Comparison of ENCODE assay signal across 20 cellular contexts in the genomic region with DNA sequence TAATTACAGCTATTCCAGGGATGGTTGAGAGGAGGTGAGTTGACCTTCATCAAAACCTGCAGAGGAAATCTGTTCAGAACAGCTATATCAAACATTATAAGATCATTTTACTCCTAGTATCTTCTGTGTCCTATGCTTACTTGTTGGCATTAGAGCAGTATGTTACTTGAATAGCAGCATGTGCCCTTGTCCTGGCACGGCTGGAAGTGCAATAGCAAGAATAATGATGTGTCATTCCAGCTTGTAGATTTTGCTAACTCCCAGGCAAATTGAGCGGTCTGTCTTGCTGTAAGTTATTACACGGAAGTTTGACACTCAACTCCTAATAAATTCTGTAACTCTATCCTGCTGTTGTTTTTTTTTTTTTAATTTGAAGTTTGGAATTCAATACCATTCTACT.
DNase-seq lines count a peak whose midpoint lies in the region; ATAC-seq and TF ChIP-seq lines count a peak whose summit lies in the region.
"Had no signal": no experiment of that assay in that cellular context is flagged by ENCODE, and none has a peak within 500 bp of the region (broad histone marks: within the 10 kb centered on the region; RNA-seq: fewer than 3 reads in every experiment).

No MANE protein-coding gene starts in this region.

- H3K27me3 ChIP-seq in heart left ventricle (no peaks in the 10 kb centered on the region), right atrium auricular region (no peaks in the 10 kb centered on the region), mammary epithelial cell (ENCODE audit: insufficient read depth, low read length) (no peaks in the 10 kb centered on the region)
- H3K27me3 ChIP-seq: BE2C had no signal

- H2AFZ ChIP-seq in mammary epithelial cell (ENCODE audit: low read depth, low read length), result no peak overlapping the region
- H2AFZ ChIP-seq: GM23338 had no signal

- no TSS peak for BruUV-seq in mammary epithelial cell (replicated peaks; lab: Mats Ljungman, UMichigan)

- peak in 1 of 5 donors; percentile 43 for DNase-seq in heart left ventricle
- no peak for DNase-seq in right atrium auricular region (ENCODE audit: low spot score)
- peak; percentile 2 for DNase-seq in NCI-H460 (ENCODE audit: extremely low read depth, low read depth)
- peak; percentile 38 for DNase-seq in fibroblast of gingiva (ENCODE audit: low read depth)
- no peak for DNase-seq in mammary epithelial cell
- no peak for DNase-seq in activated CD4-positive, alpha-beta T cell treated with anti-CD3 and anti-CD28 coated beads for 4 hours
- DNase-seq: 8988T; BE2C; C1 segment of cervical spinal cord; CD4-positive, CD25-positive, alpha-beta regulatory T cell; CD8-positive, alpha-beta memory T cell; COR-L47; DMS 273 treated with DMSO at 0.1 percent for 48 hours; DMS53; DND-41; EL; HCEC 1CT had no signal

- no peak overlapping the region for H3K4me2 ChIP-seq in mammary epithelial cell (ENCODE audit: insufficient read depth, low read depth, low read length)
- H3K4me2 ChIP-seq: GM23338 had no signal

- intact Hi-C loops in heart left ventricle (cut with DNase I), result no loop called here
- intact Hi-C loops in mammary epithelial cell (cut with micrococcal nuclease), result no loop called here

- no peaks in the 10 kb centered on the region for H3K79me2 ChIP-seq in mammary epithelial cell (ENCODE audit: insufficient read depth, low read length)

- CTCF ChIA-PET in mammary epithelial cell (lab: Charles Lee; ENCODE audit: low non-redundant PET), result no interaction called here

- H3K36me3 ChIP-seq in heart left ventricle, result no peaks in the 10 kb centered on the region
- no peaks in the 10 kb centered on the region for H3K36me3 ChIP-seq in right atrium auricular region
- no peaks in the 10 kb centered on the region for H3K36me3 ChIP-seq in mammary epithelial cell (ENCODE audit: insufficient read depth, low read length)
- H3K36me3 ChIP-seq: BE2C had no signal

- in situ Hi-C loops in mammary epithelial cell (cut with MboI; ENCODE audit: low sequenced_read_pairs in 2 of 2), result no loop called here

- 38 to 75% (median 58%) methylated on average over 3 of the region's 3 CpGs for WGBS in heart left ventricle, 4 donors
- 51% methylated on average over 3 of the region's 3 CpGs for WGBS in mammary epithelial cell (ENCODE audit: low coverage, missing lambda C conversion rate)

- ATAC-seq in heart left ventricle (peak in 3 of 4 donors; percentile 48 to 58 (median 53)), GM19395 (IDR thresholded peaks at IDR 0.05; ENCODE audit: unreplicated experiment) (no peak)
- ATAC-seq: GM23338 had no signal

- H3K27ac ChIP-seq in heart left ventricle (no peak overlapping the region), right atrium auricular region (no peak overlapping the region), mammary epithelial cell (ENCODE audit: insufficient read depth, low read depth, low read length) (no peak overlapping the region)
- H3K27ac ChIP-seq: HL-60 had no signal

- no peak overlapping the region for H3K9ac ChIP-seq in mammary epithelial cell (ENCODE audit: insufficient read depth, low read length)

- no peak for TF ChIP-seq POLR2A in heart left ventricle (IDR thresholded peaks at IDR 0.05)

- H3K9me3 ChIP-seq in heart left ventricle, result no peaks in the 10 kb centered on the region
- no peaks in the 10 kb centered on the region for H3K9me3 ChIP-seq in right atrium auricular region
- no peaks in the 10 kb centered on the region for H3K9me3 ChIP-seq in mammary epithelial cell (replicated peaks; ENCODE audit: insufficient read depth, low read length)
- H3K9me3 ChIP-seq: BE2C had no signal

- peaks cover 0 to 6% (median 0%) of the 10 kb centered on the region in 12 donors for H3K4me1 ChIP-seq in heart left ventricle
- H3K4me1 ChIP-seq in right atrium auricular region, result peaks cover 0 to 4% of the 10 kb centered on the region in 2 donors
- H3K4me1 ChIP-seq in mammary epithelial cell (ENCODE audit: insufficient read depth, low read length), result no peaks in the 10 kb centered on the region
- H3K4me1 ChIP-seq: BE2C had no signal

- H3K4me3 ChIP-seq in heart left ventricle (no peak overlapping the region), right atrium auricular region (no peak overlapping the region), mammary epithelial cell (replicated peaks in 1 of 3; ENCODE audit: insufficient read depth in 1 of 3, low read depth in 2 of 3, low read length in 3 of 3) (no peak overlapping the region)
- H3K4me3 ChIP-seq: GM23338 had no signal

- no peaks in the 10 kb centered on the region for H4K20me1 ChIP-seq in mammary epithelial cell (ENCODE audit: insufficient read depth, low read length)

- dilution Hi-C loops in mammary epithelial cell (cut with HindIII; ENCODE audit: low sequenced_read_pairs), result no loop called here

- no peak for TF ChIP-seq CTCF in heart left ventricle (IDR thresholded peaks at IDR 0.05)
- no peak for TF ChIP-seq CTCF in right atrium auricular region (IDR thresholded peaks at IDR 0.05)
- no peak for TF ChIP-seq CTCF in mammary epithelial cell (conservative IDR thresholded peaks at IDR 0.05 in 1 of 2, IDR thresholded peaks at IDR 0.05 in 1 of 2; ENCODE audit: extremely low read depth in 1 of 2, insufficient read depth in 1 of 2, low read depth in 1 of 2, low read length in 2 of 2)

Comparison
In these comparisons a context has a peak if more than half of its experiments do, and no peak if none do; other contexts are left out.
1. DNase-seq: peak in NCI-H460 (single experiment) and fibroblast of gingiva (single experiment); none in right atrium auricular region (single experiment), mammary epithelial cell (single experiment) and activated CD4-positive, alpha-beta T cell treated with anti-CD3 and anti-CD28 coated beads for 4 hours (0 of 2).